In genomic region chr12:12724421-12725085, GRCh38 we compare ENCODE assay signal across 8 cellular contexts. TPM values are rescaled to one million over a fixed set of nuclear protein-coding genes. Genes with fewer than 3 reads are reported as not detected.
A peak's percentile ranks its signal among the peaks of the same experiment; 100 is the strongest.
DNase-seq lines count a peak whose midpoint lies in the region; ATAC-seq and TF ChIP-seq lines count a peak whose summit lies in the region.

No MANE protein-coding gene starts in this region.

- H3K9ac ChIP-seq in GM23248 (peak overlapping the region; percentile 97), endodermal cell (ENCODE audit: extremely low read depth, low read length, poor library complexity, severe bottlenecking) (peak overlapping the region; percentile 58)

- DNase-seq in DMS53 treated with DMSO at 0.1 percent for 48 hours (lab: John Stamatoyannopoulos, UW; ENCODE audit: unreplicated experiment) (peak; percentile 34), GM23248 (peak; percentile 53), Peyer's patch (peak in 2 of 3 donors; percentile 55 to 58), endodermal cell (no peak), GOT3 (lab: John Stamatoyannopoulos, UW) (no peak), DMS79 treated with DMSO at 0.1 percent for 48 hours (lab: John Stamatoyannopoulos, UW) (no peak)

- H3K4me1 ChIP-seq in GM23248 (ENCODE audit: insufficient read depth) (peaks cover 38% of the 10 kb centered on the region), Peyer's patch (peaks cover 0 to 30% (median 14%) of the 10 kb centered on the region in 4 donors), endodermal cell (ENCODE audit: control insufficient read depth, insufficient read depth, low read length) (peaks cover 6% of the 10 kb centered on the region)

- no peaks in the 10 kb centered on the region for H4K20me1 ChIP-seq in GM23248 (ENCODE audit: insufficient read depth)

- no peak for TF ChIP-seq CTCF in Peyer's patch (IDR thresholded peaks at IDR 0.05)
- no peak for TF ChIP-seq CTCF in endodermal cell (conservative IDR thresholded peaks at IDR 0.05)
- no peak for TF ChIP-seq CTCF in nephron (IDR thresholded peaks at IDR 0.05; ENCODE audit: unreplicated experiment in 3 of 3)

- TF ChIP-seq POLR2A in Peyer's patch (IDR thresholded peaks at IDR 0.05), result no peak

- H3K4me3 ChIP-seq in GM23248, result peak overlapping the region; percentile 90
- H3K4me3 ChIP-seq in Peyer's patch, result peak overlapping the region; percentile 74 to 89 (median 78)
- peak overlapping the region; percentile 99 for H3K4me3 ChIP-seq in endodermal cell (ENCODE audit: low read length)

- in situ Hi-C loops in GM23248 (cut with MboI), result loop anchor here (25.0 kb wide), 2 partner anchors 637 to 1137 kb away; no protein-coding TSS in a partner anchor

- ATAC-seq in HG03565 (IDR thresholded peaks at IDR 0.05; ENCODE audit: unreplicated experiment), result no peak

- peak overlapping the region; percentile 85 for H2AFZ ChIP-seq in GM23248

- H3K4me3 Mint-ChIP-seq in endodermal cell (peak overlapping the region; percentile 92), nephron (peak overlapping the region; percentile 88 to 98 (median 92))

- H3K27me3 Mint-ChIP-seq in endodermal cell (ENCODE audit: insufficient read depth) (peaks cover 16% of the 10 kb centered on the region), nephron (ENCODE audit: low read depth) (peaks cover 31% of the 10 kb centered on the region)

- H3K9me3 ChIP-seq in GM23248 (ENCODE audit: low read depth) (no peaks in the 10 kb centered on the region), Peyer's patch (no peaks in the 10 kb centered on the region), endodermal cell (ENCODE audit: control insufficient read depth, low read length) (no peaks in the 10 kb centered on the region)

- peaks cover 76% of the 10 kb centered on the region for H3K79me2 ChIP-seq in GM23248 (ENCODE audit: insufficient read depth)

- H3K4me2 ChIP-seq in GM23248 (ENCODE audit: unreplicated experiment), result peak overlapping the region; percentile 89

- H3K36me3 Mint-ChIP-seq in endodermal cell (ENCODE audit: low read depth) (peaks cover 33% of the 10 kb centered on the region), nephron (ENCODE audit: low read depth) (peaks cover 21% of the 10 kb centered on the region)

- WGBS in GM23248 (ENCODE audit: low coverage in 1 of 2, low lambda C conversion rate in 2 of 2, missing lambda C conversion rate in 2 of 2), 2 experiments, result 0% methylated on average over 1 to 38 of the region's 46 CpGs
- WGBS in endodermal cell (ENCODE audit: insufficient coverage in 1 of 2, insufficient read length in 1 of 2), 2 experiments, result 0 to 1% methylated on average over 1 to 46 of the region's 46 CpGs

- H3K27ac Mint-ChIP-seq in endodermal cell, result peak overlapping the region; percentile 99
- peak overlapping the region; percentile 86 to 96 (median 96) for H3K27ac Mint-ChIP-seq in nephron

- H3K9me2 ChIP-seq in GM23248 (ENCODE audit: insufficient read depth), result no peaks in the 10 kb centered on the region

- H3K36me3 ChIP-seq in GM23248 (ENCODE audit: low read depth) (peaks cover 22% of the 10 kb centered on the region; the same call in 1 of the 2 replicates), Peyer's patch (peaks cover 0 to 12% (median 0%) of the 10 kb centered on the region in 3 donors), endodermal cell (ENCODE audit: control insufficient read depth, insufficient read depth, low read length) (peaks cover 35% of the 10 kb centered on the region)

- H3K9me3 Mint-ChIP-seq in endodermal cell, result no peaks in the 10 kb centered on the region
- no peaks in the 10 kb centered on the region for H3K9me3 Mint-ChIP-seq in nephron

- H3K27me3 ChIP-seq in GM23248 (replicated peaks; ENCODE audit: insufficient read depth) (no peaks in the 10 kb centered on the region), Peyer's patch (no peaks in the 10 kb centered on the region), endodermal cell (ENCODE audit: control insufficient read depth, insufficient read depth, low read length, poor library complexity, severe bottlenecking) (no peaks in the 10 kb centered on the region)

- H3K4me1 Mint-ChIP-seq in endodermal cell (peaks cover 40% of the 10 kb centered on the region), nephron (peaks cover 20% of the 10 kb centered on the region)

- H3K27ac ChIP-seq in GM23248, result peak overlapping the region; percentile 94
- H3K27ac ChIP-seq in Peyer's patch, result peak overlapping the region; percentile 98 to 100 (median 98)
- H3K27ac ChIP-seq in endodermal cell (ENCODE audit: low read depth, low read length), result peak overlapping the region; percentile 97

- H3F3A ChIP-seq in GM23248 (ENCODE audit: insufficient read depth), result peaks cover 43% of the 10 kb centered on the region

RNA-seq across cellular contexts. Expression of gene CDKN1B, which starts 7.4 kb away (rescaled TPM):
- 24.4 and 27.9 TPM in 2 replicates for total RNA-seq in GM23248 (2014; rRNA removed; shearing (Covaris generic))
- 3.4 TPM in 2 replicates for polyA plus RNA-seq in GM23248 (2016; fragmentation: Nextera tagmentation; extraction: Ambion mirVana)
- total RNA-seq in Peyer's patch (10 to 100 TPM; 37.7 to 66.0 (median 48.1) TPM), endodermal cell (10 to 100 TPM; 40.1 to 63.9 TPM)
- 52.2 TPM for polyA plus RNA-seq in endodermal cell (2013, experiment 1 of 2)
- 53.2 TPM for polyA plus RNA-seq in endodermal cell (2013, experiment 2 of 2)

RNA-seq across cellular contexts. Expression of gene GPR19, which starts 28.6 kb away (rescaled TPM):
- total RNA-seq in GM23248 (2014; rRNA removed; shearing (Covaris generic)), result not detected in 2 replicates
- 0.18 TPM in 1 of 2 replicates, not detected in the other for polyA plus RNA-seq in GM23248 (2016; fragmentation: Nextera tagmentation; extraction: Ambion mirVana)
- total RNA-seq in Peyer's patch, result 1 to 10 TPM in 1 of 4 donors, under 1 TPM in 1, not detected in 2; 0.54 to 1.2 TPM
- total RNA-seq in endodermal cell, result 1 to 10 TPM; 5.4 to 7.2 TPM
- 15.4 TPM for polyA plus RNA-seq in endodermal cell (2013, experiment 1 of 2)
- 11.8 TPM for polyA plus RNA-seq in endodermal cell (2013, experiment 2 of 2)

Comparison
In these comparisons a context has a peak if more than half of its experiments do, and no peak if none do; other contexts are left out.
1. DNase-seq: peak in DMS53 treated with DMSO at 0.1 percent for 48 hours (single experiment), GM23248 (single experiment) and Peyer's patch (2 of 3); none in endodermal cell (single experiment), GOT3 (single experiment) and DMS79 treated with DMSO at 0.1 percent for 48 hours (single experiment).
2. Peak in every context shown above with its lines, with median percentiles within 50 percentile points of each other: H3K27ac ChIP-seq and H3K4me3 ChIP-seq.